8 cellular contexts compared by ENCODE assay signal in genomic region chr15:98853161-98853560, GRCh38.
DNase-seq lines count a peak whose midpoint lies in the region; ATAC-seq and TF ChIP-seq lines count a peak whose summit lies in the region.

No MANE protein-coding gene starts in this region.

- DNase-seq in CD4-positive, alpha-beta T cell: peak; percentile 36 to 70 (median 54)
- DNase-seq in MV-4-11 (lab: John Stamatoyannopoulos, UW) (peak; percentile 67), SK-N-DZ (ENCODE audit: low spot score) (peak; percentile 89), Right ventricle myocardium inferior (ENCODE audit: missing footprints) (peak; percentile 89), osteocyte (ENCODE audit: extremely low spot score, unreplicated experiment) (peak; percentile 93), tibial nerve (ENCODE audit: low spot score in 2 of 2) (peak; percentile 78 to 92)
- DNase-seq in activated naive CD8-positive, alpha-beta T cell treated with anti-CD3 and anti-CD28 coated beads, Interleukin-2, amount 10 ng/mL, durations not matched to agents 7 days and 5 days: peak; percentile 70

- POLR2A ChIA-PET in CD4-positive, alpha-beta T cell (lab: Charles Lee): no interaction called here
- POLR2A ChIA-PET in activated naive CD8-positive, alpha-beta T cell treated with anti-CD3 and anti-CD28 coated beads, Interleukin-2, amount 10 ng/mL, durations not matched to agents 7 days and 5 days (lab: Charles Lee): no interaction called here

- peak overlapping the region; percentile 89 for H3K27ac Mint-ChIP-seq in CD4-positive, alpha-beta T cell
- H3K27ac Mint-ChIP-seq in activated naive CD8-positive, alpha-beta T cell treated with anti-CD3 and anti-CD28 coated beads, Interleukin-2, amount 10 ng/mL, durations not matched to agents 7 days and 5 days: peak overlapping the region; percentile 82
- H3K27ac Mint-ChIP-seq in osteocyte (ENCODE audit: unreplicated experiment): peak overlapping the region; percentile 95

- no peaks in the 10 kb centered on the region for H3K36me3 ChIP-seq in tibial nerve

- H3K36me3 Mint-ChIP-seq in CD4-positive, alpha-beta T cell (ENCODE audit: low read depth): peaks cover 4% of the 10 kb centered on the region
- no peaks in the 10 kb centered on the region for H3K36me3 Mint-ChIP-seq in activated naive CD8-positive, alpha-beta T cell treated with anti-CD3 and anti-CD28 coated beads, Interleukin-2, amount 10 ng/mL, durations not matched to agents 7 days and 5 days
- no peaks in the 10 kb centered on the region for H3K36me3 Mint-ChIP-seq in osteocyte (ENCODE audit: unreplicated experiment)

- H3K4me1 ChIP-seq in tibial nerve: peaks cover 0 to 78% (median 24%) of the 10 kb centered on the region in 4 donors

- no peaks in the 10 kb centered on the region for H3K27me3 ChIP-seq in CD4-positive, alpha-beta T cell (ENCODE audit: control insufficient read depth, insufficient read depth, low read length)
- H3K27me3 ChIP-seq in tibial nerve: no peaks in the 10 kb centered on the region

- CTCF ChIA-PET in CD4-positive, alpha-beta T cell (lab: Charles Lee): interaction anchor here (0.9 kb wide), 1 partner anchor 205 kb away, joined by 3 read pairs; no protein-coding TSS in a partner anchor

- WGBS in tibial nerve, 2 donors: 0 to 1% methylated on average over 8 of the region's 8 CpGs

- no peaks in the 10 kb centered on the region for H3K9me3 Mint-ChIP-seq in CD4-positive, alpha-beta T cell
- no peaks in the 10 kb centered on the region for H3K9me3 Mint-ChIP-seq in activated naive CD8-positive, alpha-beta T cell treated with anti-CD3 and anti-CD28 coated beads, Interleukin-2, amount 10 ng/mL, durations not matched to agents 7 days and 5 days
- H3K9me3 Mint-ChIP-seq in osteocyte (ENCODE audit: unreplicated experiment): no peaks in the 10 kb centered on the region

- H3K9me3 ChIP-seq in CD4-positive, alpha-beta T cell (ENCODE audit: control insufficient read depth, low read length): no peaks in the 10 kb centered on the region
- no peaks in the 10 kb centered on the region for H3K9me3 ChIP-seq in tibial nerve

- TF ChIP-seq CTCF in CD4-positive, alpha-beta T cell (IDR thresholded peaks at IDR 0.05): no peak
- peak; percentile 6 for TF ChIP-seq CTCF in osteocyte (IDR thresholded peaks at IDR 0.05)
- peak in 2 of 5 experiments; percentile 31 to 41 for TF ChIP-seq CTCF in tibial nerve (IDR thresholded peaks at IDR 0.05)

- peak; percentile 56 for ATAC-seq in CD4-positive, alpha-beta T cell (ENCODE audit: poor library complexity)
- peak; percentile 33 for ATAC-seq in GM21717 (IDR thresholded peaks at IDR 0.05; ENCODE audit: unreplicated experiment)
- peak; percentile 24 for ATAC-seq in activated naive CD8-positive, alpha-beta T cell treated with anti-CD3 and anti-CD28 coated beads, Interleukin-2, amount 10 ng/mL, durations not matched to agents 7 days and 5 days (ENCODE audit: low read depth)
- ATAC-seq in Right ventricle myocardium inferior: peak; percentile 90

- peak overlapping the region; percentile 70 for H3K27ac ChIP-seq in CD4-positive, alpha-beta T cell (ENCODE audit: low read depth, low read length)
- peak overlapping the region; percentile 85 to 93 (median 88) for H3K27ac ChIP-seq in tibial nerve

- peak overlapping the region; percentile 93 for H3K4me3 Mint-ChIP-seq in CD4-positive, alpha-beta T cell
- H3K4me3 Mint-ChIP-seq in activated naive CD8-positive, alpha-beta T cell treated with anti-CD3 and anti-CD28 coated beads, Interleukin-2, amount 10 ng/mL, durations not matched to agents 7 days and 5 days: peak overlapping the region; percentile 95
- peak overlapping the region; percentile 82 for H3K4me3 Mint-ChIP-seq in osteocyte (ENCODE audit: unreplicated experiment)

- peak; percentile 27 to 72 for TF ChIP-seq POLR2A in tibial nerve (IDR thresholded peaks at IDR 0.05)

- peak in 1 of 2 donors; percentile 93 for TF ChIP-seq EP300 in tibial nerve (IDR thresholded peaks at IDR 0.05)

- intact Hi-C loops in CD4-positive, alpha-beta T cell (cut with DNase I, micrococcal nuclease): loop anchor here (1.0 kb wide), 1 partner anchor 205 kb away; the partner anchor contains the start of gene IGF1R (in 2 of the 2)
- intact Hi-C loops in Right ventricle myocardium inferior (cut with DNase I): loop anchor here (1.0 kb wide), 1 partner anchor 205 kb away; the partner anchor contains the start of gene IGF1R

- H3K4me1 Mint-ChIP-seq in CD4-positive, alpha-beta T cell (ENCODE audit: low read depth): peaks cover 81% of the 10 kb centered on the region
- peaks cover 28% of the 10 kb centered on the region for H3K4me1 Mint-ChIP-seq in activated naive CD8-positive, alpha-beta T cell treated with anti-CD3 and anti-CD28 coated beads, Interleukin-2, amount 10 ng/mL, durations not matched to agents 7 days and 5 days
- peaks cover 88% of the 10 kb centered on the region for H3K4me1 Mint-ChIP-seq in osteocyte (ENCODE audit: unreplicated experiment)

- no peaks in the 10 kb centered on the region for H3K27me3 Mint-ChIP-seq in CD4-positive, alpha-beta T cell
- no peaks in the 10 kb centered on the region for H3K27me3 Mint-ChIP-seq in activated naive CD8-positive, alpha-beta T cell treated with anti-CD3 and anti-CD28 coated beads, Interleukin-2, amount 10 ng/mL, durations not matched to agents 7 days and 5 days
- H3K27me3 Mint-ChIP-seq in osteocyte (ENCODE audit: unreplicated experiment): no peaks in the 10 kb centered on the region

- H3K4me3 ChIP-seq in tibial nerve: peak overlapping the region; percentile 51 to 66 (median 60)

Comparison
In these comparisons a context has a peak if more than half of its experiments do, and no peak if none do; other contexts are left out.
1. Peak in every context shown above with its lines: DNase-seq, ATAC-seq, H3K4me3 ChIP-seq and H3K27ac ChIP-seq.
2. ATAC-seq: peak in every context shown above with its lines; median percentile 90 in Right ventricle myocardium inferior; 56 in CD4-positive, alpha-beta T cell; 33 in GM21717; 24 in activated naive CD8-positive, alpha-beta T cell treated with anti-CD3 and anti-CD28 coated beads, Interleukin-2, amount 10 ng/mL, durations not matched to agents 7 days and 5 days.